1 cellular context compared by ENCODE assay signal in the genomic region with DNA sequence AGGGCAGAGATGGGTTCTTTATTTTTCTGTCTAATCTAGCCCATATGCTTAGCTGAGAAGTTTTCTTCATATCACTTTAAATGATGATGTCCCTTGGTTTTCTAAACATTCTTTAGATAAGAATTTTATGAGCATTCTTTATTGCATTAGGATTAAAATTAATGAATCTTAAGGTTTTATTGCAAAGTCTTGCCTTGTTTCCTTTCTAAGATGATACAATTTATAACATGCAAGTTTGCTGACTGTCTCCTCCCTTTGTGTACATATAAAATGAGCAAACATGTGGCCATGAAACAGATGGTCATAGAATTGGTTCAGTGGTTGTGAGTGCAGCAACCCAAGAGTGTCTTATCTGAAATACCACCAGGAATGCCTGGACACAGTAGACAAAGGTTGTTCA. TPM values are rescaled to one million over a fixed set of nuclear protein-coding genes. Genes with fewer than 3 reads are reported as not detected.
"Had no signal": no experiment of that assay in that cellular context is flagged by ENCODE, and none has a peak within 500 bp of the region (broad histone marks: within the 10 kb centered on the region; RNA-seq: fewer than 3 reads in every experiment).

No MANE protein-coding gene starts in this region.

RNA-seq across cellular contexts. Expression of gene REG4, which starts 17.7 kb away (rescaled TPM):
- polyA plus RNA-seq: K562 had no signal
